Comparison of ENCODE assay signal across 8 cellular contexts in genomic region chr19:21082011-21082975, GRCh38. TPM values are rescaled to one million over a fixed set of nuclear protein-coding genes. Genes with fewer than 3 reads are reported as not detected.
DNase-seq lines count a peak whose midpoint lies in the region; ATAC-seq, FAIRE-seq and TF ChIP-seq lines count a peak whose summit lies in the region.

Gene ZNF714 (plus strand): TSS chr19:21082203. CDS start chr19:21098269, 16,066 bp downstream.

- H3K36me3 Mint-ChIP-seq in dendritic cell treated with granulocyte-macrophage colony-stimulating factor and Interleukin-4, amounts not matched to agents 40 ng/mL and 50 ng/mL, for 4 days (ENCODE audit: low read depth) = peaks cover 47% of the 10 kb centered on the region

- TF ChIP-seq RAD21 in A549 (conservative IDR thresholded peaks at IDR 0.05 in 1 of 2, IDR thresholded peaks at IDR 0.05 in 1 of 2) = no peak

- no peaks in the 10 kb centered on the region for H3K4me1 ChIP-seq in A549
- peaks cover 0 to 10% of the 10 kb centered on the region in 2 donors for H3K4me1 ChIP-seq in left lung

- no peaks in the 10 kb centered on the region for H3K27me3 Mint-ChIP-seq in dendritic cell treated with granulocyte-macrophage colony-stimulating factor and Interleukin-4, amounts not matched to agents 40 ng/mL and 50 ng/mL, for 4 days

- H3K36me3 ChIP-seq in left lung = no peaks in the 10 kb centered on the region

- TF ChIP-seq CTCF in A549 (IDR thresholded peaks at IDR 0.05) = no peak
- TF ChIP-seq CTCF in left lung (IDR thresholded peaks at IDR 0.05) = no peak

- H3K9me3 ChIP-seq in A549 (no peaks in the 10 kb centered on the region), left lung (peaks cover 0 to 2% of the 10 kb centered on the region in 2 donors)

- no peaks in the 10 kb centered on the region for H3K27me3 ChIP-seq in left lung

- peak; percentile 100 for ATAC-seq in A549
- peak; percentile 96 for ATAC-seq in GM18868 (IDR thresholded peaks at IDR 0.05; ENCODE audit: unreplicated experiment)
- peak; percentile 95 for ATAC-seq in HG03108 (IDR thresholded peaks at IDR 0.05; ENCODE audit: unreplicated experiment)
- ATAC-seq in left lung = peak; percentile 99

- CTCF ChIA-PET in A549 (lab: Yijun Ruan, JAX) = no interaction called here

- FAIRE-seq in A549 (lab: Jason Lieb, UNC) = peak; percentile 43

- H3K4me3 ChIP-seq in A549 (peak within 1 kb of the TSS; percentile 77), left lung (peak within 1 kb of the TSS; percentile 56 to 58)

- WGBS in A549 (ENCODE audit: missing lambda C conversion rate) = 7% methylated on average over 11 of the region's 38 CpGs

- H3K4me1 Mint-ChIP-seq in dendritic cell treated with granulocyte-macrophage colony-stimulating factor and Interleukin-4, amounts not matched to agents 40 ng/mL and 50 ng/mL, for 4 days (ENCODE audit: low read depth) = peaks cover 11% of the 10 kb centered on the region

- DNase-seq in A549 (ENCODE audit: low read depth in 1 of 2, low spot score in 1 of 2) (peak; percentile 51 to 94), NCI-H446 treated with DMSO at 0.1 percent for 48 hours (lab: John Stamatoyannopoulos, UW) (peak; percentile 76), left lung (peak; percentile 86 to 93)
- DNase-seq in activated CD4-positive, alpha-beta T cell treated with anti-CD3 and anti-CD28 coated beads for 48 hours = peak; percentile 90
- DNase-seq in stimulated activated CD4-positive, alpha-beta T cell treated with anti-CD3 and anti-CD28 coated beads, Interleukin-2, amount 100 ng/mL, for 4 hours (ENCODE audit: low read depth) = peak; percentile 74

- TF ChIP-seq POLR2A in A549 (IDR thresholded peaks at IDR 0.05; ENCODE audit: low read length) = peak; percentile 49

- intact Hi-C loops in dendritic cell treated with granulocyte-macrophage colony-stimulating factor and Interleukin-4, amounts not matched to agents 40 ng/mL and 50 ng/mL, for 4 days (cut with micrococcal nuclease) = loop anchor here (1.0 to 5.0 kb wide), 2 partner anchors 60 to 62 kb away; partner anchors contain the start of genes ZNF430 and ZNF431
- intact Hi-C loops in left lung (cut with DNase I) = no loop called here

- H3K9me3 Mint-ChIP-seq in dendritic cell treated with granulocyte-macrophage colony-stimulating factor and Interleukin-4, amounts not matched to agents 40 ng/mL and 50 ng/mL, for 4 days = no peaks in the 10 kb centered on the region

- H3K4me3 Mint-ChIP-seq in dendritic cell treated with granulocyte-macrophage colony-stimulating factor and Interleukin-4, amounts not matched to agents 40 ng/mL and 50 ng/mL, for 4 days = peak within 1 kb of the TSS; percentile 99

- peak within 1 kb of the TSS; percentile 99 for H3K27ac Mint-ChIP-seq in dendritic cell treated with granulocyte-macrophage colony-stimulating factor and Interleukin-4, amounts not matched to agents 40 ng/mL and 50 ng/mL, for 4 days

- TF ChIP-seq EP300 in A549 (IDR thresholded peaks at IDR 0.05) = no peak

- POLR2A ChIA-PET in A549 (lab: Yijun Ruan, JAX) = interaction anchor here (1.5 to 2.1 kb wide), 2 partner anchors 59 to 61 kb away, joined by 8 to 10 read pairs; partner anchors contain the start of genes ZNF430 and ZNF431

- H3K27ac ChIP-seq in A549 (peak within 1 kb of the TSS; percentile 73 to 88), left lung (peak within 1 kb of the TSS; percentile 74 to 78)

- peak within 1 kb of the TSS; percentile 65 for H3K4me2 ChIP-seq in A549

TF ChIP-seq in A549, 52 proteins besides CTCF, POLR2A, EP300 and RAD21:
- TF ChIP-seq PHF8 (IDR thresholded peaks at IDR 0.05; ENCODE audit: borderline replicate concordance, low read depth) = peak; percentile 40; the same call in 1 of the 2 replicates
- TF ChIP-seq FOXS1 (CRISPR knock-in tag; IDR thresholded peaks at IDR 0.05) = no peak
- no peak for TF ChIP-seq EHMT2 (IDR thresholded peaks at IDR 0.05; ENCODE audit: low read depth)
- 0 out of 2 replicates have a peak, but pooled peaks have one; percentile 32 for TF ChIP-seq E2F6 (IDR thresholded peaks at IDR 0.05; ENCODE audit: borderline replicate concordance, low read depth)
- TF ChIP-seq ESRRA (IDR thresholded peaks at IDR 0.05; ENCODE audit: borderline replicate concordance, low read length) = no peak
- 0 out of 2 replicates have a peak, but pooled peaks have one; percentile 41 for TF ChIP-seq RFX5 (IDR thresholded peaks at IDR 0.05)
- TF ChIP-seq MAZ (IDR thresholded peaks at IDR 0.05; ENCODE audit: borderline replicate concordance, low read depth, low read length) = no peak
- TF ChIP-seq HOXB13 (CRISPR knock-in tag; IDR thresholded peaks at IDR 0.05; ENCODE audit: low read depth) = no peak
- TF ChIP-seq PBX3 (IDR thresholded peaks at IDR 0.05) = peak; percentile 73; the same call in 1 of the 2 replicates
- TF ChIP-seq EHF (CRISPR knock-in tag; IDR thresholded peaks at IDR 0.05) = no peak
- no peak for TF ChIP-seq RCOR1 (IDR thresholded peaks at IDR 0.05; ENCODE audit: low read depth, low read length)

RNA-seq across cellular contexts. Expression of gene ZNF714, which starts in this region (rescaled TPM):
- polyA plus RNA-seq in A549 (2011; rRNA removed) (5.9 and 8.1 TPM in 2 replicates), A549 (2017; fragmentation: RNase III; extraction: RNeasy Plus Mini Kit Qiagen cat#74134 plus additional on column Dnase treatment) (3.0 to 3.7 TPM (median 3.5 TPM) in 3 replicates)
- polyA plus RNA-seq in A549 (2012; cell fraction: cytosol; rRNA removed) = 2.3 and 3.0 TPM in 2 replicates
- 1.7 and 3.2 TPM in 2 replicates for polyA plus RNA-seq in A549 (2012; cell fraction: nucleus; rRNA removed)
- polyA minus RNA-seq in A549 (2011; rRNA and poly(A)+ RNA removed) = 4.7 and 5.3 TPM in 2 replicates
- total RNA-seq in left lung = 10 to 100 TPM; 14.7 to 15.4 TPM

Comparison
In these comparisons a context has a peak if more than half of its experiments do, and no peak if none do; other contexts are left out.
1. Peak in every context shown above with its lines: DNase-seq, ATAC-seq, H3K4me3 ChIP-seq and H3K27ac ChIP-seq.